ENCODE assay signal across 1 cellular context in genomic region chr14:104044016-104044415, GRCh38.
TF ChIP-seq lines count a peak whose summit lies in the region.

No MANE protein-coding gene starts in this region.

TF ChIP-seq in HEK293, 187 proteins besides CTCF, POLR2A, EP300 and RAD21:
- peak; percentile 37; the same call in 1 of the 2 replicates for TF ChIP-seq PRDM10 (tag by site-specific recombination; IDR thresholded peaks at IDR 0.05)
- no peak for TF ChIP-seq ZNF747 (tag by site-specific recombination; IDR thresholded peaks at IDR 0.05)
TF ChIP-seq in HEK293: peak in this region for 1.
